Comparison of ENCODE assay signal across 22 cellular contexts in the genomic region with DNA sequence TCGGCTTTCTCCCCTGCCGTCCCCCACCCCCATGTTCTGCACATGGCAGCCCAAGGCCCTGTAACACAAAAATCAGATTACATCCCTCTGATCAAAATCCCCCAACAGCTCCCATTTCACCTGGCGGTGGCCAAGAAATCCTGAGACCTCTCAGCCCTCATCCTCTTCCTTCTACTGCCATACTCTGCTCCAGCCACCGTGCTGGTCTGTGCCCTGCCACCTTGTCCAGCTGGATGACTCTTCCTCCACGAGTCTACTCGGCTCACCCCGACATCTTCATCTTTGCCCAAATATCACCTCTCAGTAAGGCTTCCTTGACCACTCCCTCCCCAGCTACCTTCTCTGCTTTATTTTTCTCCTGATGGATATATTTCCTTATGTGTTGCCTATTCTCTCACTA. TPM values are rescaled to one million over a fixed set of nuclear protein-coding genes. Genes with fewer than 3 reads are reported as not detected.
DNase-seq lines count a peak whose midpoint lies in the region; TF ChIP-seq lines count a peak whose summit lies in the region.
"Had no signal": no experiment of that assay in that cellular context is flagged by ENCODE, and none has a peak within 500 bp of the region (broad histone marks: within the 10 kb centered on the region; RNA-seq: fewer than 3 reads in every experiment).

No MANE protein-coding gene starts in this region.

- intact Hi-C loops in posterior vena cava (cut with DNase I): loop anchor here (2.0 to 5.0 kb wide), 2 partner anchors 38 to 165 kb away; no protein-coding TSS in a partner anchor

- no peaks in the 10 kb centered on the region for H3K9me3 Mint-ChIP-seq in nephron progenitor cell

- H3K36me3 Mint-ChIP-seq in nephron progenitor cell (ENCODE audit: low read depth): peaks cover 6% of the 10 kb centered on the region

- peak; percentile 5 for DNase-seq in activated CD8-positive, alpha-beta memory T cell treated with anti-CD3 and anti-CD28 coated beads, Interleukin-2, amount 50 U/mL, for 4 hours
- no peak for DNase-seq in activated CD8-positive, alpha-beta memory T cell treated with anti-CD3 and anti-CD28 coated beads, Interleukin-2, amount 50 U/mL, for 48 hours
- DNase-seq in coronary artery (ENCODE audit: low spot score): peak; percentile 65
- peak; percentile 47 for DNase-seq in posterior vena cava (ENCODE audit: low spot score)
- no peak for DNase-seq in nephron progenitor cell
- no peak for DNase-seq in OCI-M1 (lab: John Stamatoyannopoulos, UW)
- DNase-seq in cortex of kidney (lab: John Stamatoyannopoulos, UW): no peak
- DNase-seq: ACHN, DMS53, MM.1S, NCI-H1048, NCI-H1436, NCI-H187 treated with DMSO at 0.1 percent for 48 hours, NCI-H226, NCI-H510A treated with DMSO at 0.1 percent for 48 hours, NCI-H748 treated with DMSO at 0.1 percent for 48 hours, Peyer's patch, Right ventricle myocardium superior had no signal

- H3K27me3 ChIP-seq in OCI-LY1 (ENCODE audit: insufficient read depth, low read length): no peaks in the 10 kb centered on the region
- H3K27me3 ChIP-seq: Peyer's patch had no signal

- H3K36me3 ChIP-seq in OCI-LY1 (ENCODE audit: insufficient read depth, low read length): peaks cover 38% of the 10 kb centered on the region

- no peak overlapping the region for H3K27ac Mint-ChIP-seq in nephron progenitor cell

- H3K9me2 ChIP-seq in OCI-LY1 (ENCODE audit: low read depth, low read length): no peaks in the 10 kb centered on the region

- H3K4me1 Mint-ChIP-seq in nephron progenitor cell: peaks cover 37% of the 10 kb centered on the region

- TF ChIP-seq CTCF in OCI-LY1 (IDR thresholded peaks at IDR 0.05; ENCODE audit: low read length): no peak
- no peak for TF ChIP-seq CTCF in coronary artery (IDR thresholded peaks at IDR 0.05)
- no peak for TF ChIP-seq CTCF in nephron progenitor cell (IDR thresholded peaks at IDR 0.05)

- H3K27ac ChIP-seq in OCI-LY1 (ENCODE audit: low read depth, low read length, poor library complexity, severe bottlenecking) (peak overlapping the region; percentile 15), coronary artery (no peak overlapping the region)
- H3K27ac ChIP-seq: 22Rv1, C4-2B, SK-N-MC had no signal

- no peak overlapping the region for H3K4me3 ChIP-seq in OCI-LY1 (ENCODE audit: low read depth, low read length, poor library complexity, severe bottlenecking)
- no peak overlapping the region for H3K4me3 ChIP-seq in coronary artery
- H3K4me3 ChIP-seq: Peyer's patch, SK-N-MC had no signal

- no peaks in the 10 kb centered on the region for H3K27me3 Mint-ChIP-seq in nephron progenitor cell (ENCODE audit: low read depth, poor library complexity)

- H3K4me2 ChIP-seq in OCI-LY1 (ENCODE audit: low read length): no peak overlapping the region; the same call in 1 of the 2 replicates

- peaks cover 47% of the 10 kb centered on the region for H3K4me1 ChIP-seq in OCI-LY1 (ENCODE audit: insufficient read depth, low read length, severe bottlenecking)

- peaks cover 15% of the 10 kb centered on the region for H3K79me2 ChIP-seq in OCI-LY1 (ENCODE audit: insufficient read depth, low read length)

- no peaks in the 10 kb centered on the region for H4K20me1 ChIP-seq in OCI-LY1 (ENCODE audit: insufficient read depth, low read length)

- no peaks in the 10 kb centered on the region for H3F3A ChIP-seq in OCI-LY1 (ENCODE audit: insufficient read depth, low read length)

- H2AFZ ChIP-seq in OCI-LY1 (ENCODE audit: low read length): no peak overlapping the region

- H3K9ac ChIP-seq in OCI-LY1 (ENCODE audit: low read length): no peak overlapping the region

- H3K4me3 Mint-ChIP-seq in nephron progenitor cell: no peak overlapping the region

- no peaks in the 10 kb centered on the region for H3K9me3 ChIP-seq in OCI-LY1 (ENCODE audit: low read length)
- H3K9me3 ChIP-seq: Peyer's patch had no signal

RNA-seq across cellular contexts. Expression of a gene that starts 3.1 kb away (rescaled TPM):
- total RNA-seq in posterior vena cava: 10 to 100 TPM; 13.0 to 16.2 TPM

RNA-seq across cellular contexts. Expression of a gene that starts 3.2 kb away (rescaled TPM):
- total RNA-seq in posterior vena cava: 100 to 1,000 TPM; 112 to 178 TPM

RNA-seq across cellular contexts. Expression of a gene that starts 7.0 kb away (rescaled TPM):
- total RNA-seq in posterior vena cava: 10 to 100 TPM; 76.4 to 76.7 TPM

RNA-seq across cellular contexts. Expression of a gene that starts 9.7 kb away (rescaled TPM):
- total RNA-seq in posterior vena cava: 1 to 10 TPM; 6.2 to 6.3 TPM

Comparison
In these comparisons a context has a peak if more than half of its experiments do, and no peak if none do; other contexts are left out.
1. DNase-seq: peak in activated CD8-positive, alpha-beta memory T cell treated with anti-CD3 and anti-CD28 coated beads, Interleukin-2, amount 50 U/mL, for 4 hours (single experiment), coronary artery (single experiment) and posterior vena cava (single experiment); none in activated CD8-positive, alpha-beta memory T cell treated with anti-CD3 and anti-CD28 coated beads, Interleukin-2, amount 50 U/mL, for 48 hours (single experiment), nephron progenitor cell (single experiment), OCI-M1 (single experiment) and cortex of kidney (single experiment).